Comparison of ENCODE assay signal across 12 cellular contexts in the genomic region with DNA sequence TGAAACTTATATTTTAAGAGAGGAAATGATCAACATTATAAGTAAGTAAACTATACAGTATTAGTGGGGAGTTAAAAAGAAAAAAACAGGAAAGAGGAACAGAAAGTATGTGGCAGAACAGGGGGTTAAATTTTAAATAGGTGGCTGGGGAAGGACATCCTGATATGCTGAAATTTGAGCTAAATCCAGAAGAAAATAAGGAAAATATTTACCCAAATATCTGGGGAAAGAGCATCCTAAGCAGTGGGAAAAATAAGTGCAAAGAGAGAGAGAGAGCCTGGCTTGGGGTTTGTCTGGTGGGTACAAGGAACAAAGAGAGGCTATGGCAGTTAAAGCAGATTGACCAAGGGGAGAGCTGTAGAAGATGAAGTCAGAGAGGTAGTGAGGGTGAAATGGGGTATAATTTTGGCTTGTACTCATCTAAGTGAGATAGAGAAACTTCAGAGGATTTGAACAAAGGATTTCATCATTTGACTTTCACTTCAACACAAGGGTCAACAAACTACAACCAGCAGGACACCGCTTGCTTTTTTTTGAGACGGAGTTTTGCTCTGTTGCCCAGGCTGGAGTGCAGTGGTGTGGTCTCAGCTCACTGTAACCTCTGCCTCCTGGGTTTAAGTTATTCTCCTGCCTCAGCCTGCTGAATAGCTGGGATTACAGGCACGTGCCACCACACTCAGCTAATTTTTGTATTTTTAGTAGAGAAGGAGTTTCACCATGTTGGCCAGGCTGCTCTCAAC.
A peak's percentile ranks its signal among the peaks of the same experiment; 100 is the strongest.
DNase-seq lines count a peak whose midpoint lies in the region; ATAC-seq lines count a peak whose summit lies in the region.
"Had no signal": no experiment of that assay in that cellular context is flagged by ENCODE, and none has a peak within 500 bp of the region (broad histone marks: within the 10 kb centered on the region; RNA-seq: fewer than 3 reads in every experiment).

No MANE protein-coding gene starts in this region.

- DNase-seq in NOMO-1 treated with dmso at 0.1 percent for 144 hours (lab: John Stamatoyannopoulos, UW; ENCODE audit: unreplicated experiment) (peak; percentile 21), H4 (ENCODE audit: low spot score) (no peak), putamen (ENCODE audit: low spot score) (no peak), DMS 273 (lab: John Stamatoyannopoulos, UW; ENCODE audit: unreplicated experiment) (no peak), NCI-H2171 (lab: John Stamatoyannopoulos, UW) (no peak)
- DNase-seq: adrenal gland; CD8-positive, alpha-beta T cell; NCI-H2171 treated with DMSO at 0.1 percent for 48 hours; stimulated activated naive CD4-positive, alpha-beta T cell had no signal

- ATAC-seq in GM18511 (IDR thresholded peaks at IDR 0.05; ENCODE audit: unreplicated experiment) = peak; percentile 82
- ATAC-seq in GM21360 (IDR thresholded peaks at IDR 0.05; ENCODE audit: unreplicated experiment) = peak; percentile 56
- ATAC-seq in HG02973 (IDR thresholded peaks at IDR 0.05; ENCODE audit: unreplicated experiment) = peak; percentile 50
- ATAC-seq: CD8-positive, alpha-beta T cell had no signal
